Comparison of ENCODE assay signal across 15 cellular contexts in the genomic region with DNA sequence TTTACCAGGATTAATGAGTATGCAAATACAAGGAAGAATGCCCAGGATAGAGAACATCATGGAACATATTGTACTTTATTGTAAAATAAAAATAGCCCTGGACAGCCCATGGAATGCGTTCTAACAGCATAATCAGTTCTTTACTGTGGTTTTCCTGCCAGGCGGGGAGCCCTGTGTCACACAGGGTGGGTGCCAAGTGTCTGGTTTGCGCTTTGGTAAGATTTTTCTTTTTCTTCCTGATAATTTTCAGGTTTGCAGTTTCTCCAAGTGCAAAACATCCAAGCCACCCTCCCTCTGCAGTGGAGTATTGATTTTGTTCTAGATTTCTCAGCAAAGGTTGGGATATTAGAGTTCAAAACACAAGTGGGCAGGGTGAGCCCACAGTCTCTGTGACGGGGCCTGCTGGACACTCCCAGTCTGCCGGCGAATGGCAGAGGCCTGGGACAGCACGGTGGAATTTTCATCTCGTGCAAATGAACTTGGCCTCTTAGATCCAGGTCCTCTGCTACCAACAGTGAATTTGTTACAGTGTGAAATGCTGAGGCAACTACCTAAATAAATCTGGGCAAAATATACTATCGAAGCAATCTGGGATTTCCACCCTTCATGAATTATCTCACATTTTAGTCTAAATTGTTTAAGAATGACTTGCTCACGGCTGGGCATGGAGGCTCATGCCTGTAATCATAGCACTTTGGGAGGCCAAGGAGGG. TPM values are rescaled to one million over a fixed set of nuclear protein-coding genes. Genes with fewer than 3 reads are reported as not detected.
A peak's percentile ranks its signal among the peaks of the same experiment; 100 is the strongest.
DNase-seq lines count a peak whose midpoint lies in the region; ATAC-seq and TF ChIP-seq lines count a peak whose summit lies in the region.
"Had no signal": no experiment of that assay in that cellular context is flagged by ENCODE, and none has a peak within 500 bp of the region (broad histone marks: within the 10 kb centered on the region; RNA-seq: fewer than 3 reads in every experiment).

No MANE protein-coding gene starts in this region.

- TF ChIP-seq CTCF in body of pancreas (IDR thresholded peaks at IDR 0.05) = no peak
- TF ChIP-seq CTCF in gastroesophageal sphincter (IDR thresholded peaks at IDR 0.05) = no peak

- in situ Hi-C loops in GM23248 (cut with MboI) = no loop called here

- DNase-seq in GM23248 (peak; percentile 88), body of pancreas (peak; percentile 22 to 49 (median 35)), right cardiac atrium (peak; percentile 23 to 59 (median 58)), germinal center (ENCODE audit: low spot score) (no peak), D341Med (ENCODE audit: low spot score) (no peak)
- no peak for DNase-seq in activated naive CD4-positive, alpha-beta T cell treated with anti-CD3 and anti-CD28 coated beads, Interleukin-2, amount 50 U/mL, for 16 hours
- DNase-seq: activated CD8-positive, alpha-beta memory T cell treated with anti-CD3 and anti-CD28 coated beads for 24 hours; activated naive CD4-positive, alpha-beta T cell treated with anti-CD3 and anti-CD28 coated beads, Interleukin-2, amount 10 ng/mL, durations not matched to agents 7 days and 5 days; CD8-positive, alpha-beta T cell; glutamatergic neuron; NCI-H446; PC-3; T1000 had no signal

- no peaks in the 10 kb centered on the region for H3K27me3 ChIP-seq in GM23248 (replicated peaks; ENCODE audit: insufficient read depth)
- H3K27me3 ChIP-seq in body of pancreas = no peaks in the 10 kb centered on the region
- H3K27me3 ChIP-seq in right cardiac atrium (ENCODE audit: control insufficient read depth, insufficient read depth) = no peaks in the 10 kb centered on the region
- H3K27me3 ChIP-seq in gastroesophageal sphincter = no peaks in the 10 kb centered on the region

- H3K4me3 ChIP-seq in GM23248 (peak overlapping the region; percentile 9; the same call in 1 of the 2 replicates), body of pancreas (no peak overlapping the region), right cardiac atrium (ENCODE audit: low read length) (no peak overlapping the region), skin epidermis (no peak overlapping the region), gastroesophageal sphincter (no peak overlapping the region)

- no peak for TF ChIP-seq POLR2A in body of pancreas (IDR thresholded peaks at IDR 0.05)
- no peak for TF ChIP-seq POLR2A in gastroesophageal sphincter (IDR thresholded peaks at IDR 0.05)

- no peaks in the 10 kb centered on the region for H3K9me2 ChIP-seq in GM23248 (ENCODE audit: insufficient read depth)

- peak overlapping the region; percentile 67 for H3K9ac ChIP-seq in GM23248

- 3 to 9% methylated on average over 10 of the region's 10 CpGs for WGBS in GM23248 (ENCODE audit: low coverage in 1 of 2, low lambda C conversion rate in 2 of 2, missing lambda C conversion rate in 2 of 2), 2 experiments
- WGBS in body of pancreas, 2 donors = 41 to 47% methylated on average over 10 of the region's 10 CpGs
- WGBS in right cardiac atrium = 53% methylated on average over 10 of the region's 10 CpGs
- 45 to 88% methylated on average over 6 to 8 of the region's 10 CpGs for WGBS in gastroesophageal sphincter (ENCODE audit: low coverage in 1 of 2), 2 donors

- no peaks in the 10 kb centered on the region for H3K79me2 ChIP-seq in GM23248 (ENCODE audit: insufficient read depth)

- ATAC-seq in body of pancreas (peak; percentile 81), right cardiac atrium (peak; percentile 87 to 89), gastroesophageal sphincter (no peak)
- ATAC-seq: CD8-positive, alpha-beta T cell; PC-3 had no signal

- peaks cover 47% of the 10 kb centered on the region for H3F3A ChIP-seq in GM23248 (ENCODE audit: insufficient read depth)

- H4K20me1 ChIP-seq in GM23248 (ENCODE audit: insufficient read depth) = no peaks in the 10 kb centered on the region

- no peak for TF ChIP-seq EP300 in gastroesophageal sphincter (IDR thresholded peaks at IDR 0.05)

- H3K4me1 ChIP-seq in GM23248 (ENCODE audit: insufficient read depth) = peaks cover 40% of the 10 kb centered on the region
- peaks cover 25% of the 10 kb centered on the region for H3K4me1 ChIP-seq in body of pancreas
- no peaks in the 10 kb centered on the region for H3K4me1 ChIP-seq in right cardiac atrium (ENCODE audit: control insufficient read depth, insufficient read depth, low read length)
- no peaks in the 10 kb centered on the region for H3K4me1 ChIP-seq in gastroesophageal sphincter

- intact Hi-C loops in body of pancreas (cut with DNase I) (no loop called here), right cardiac atrium (cut with DNase I) (loop anchor here in 1 of 4 donors (10.0 kb wide), 1 partner anchor 54 kb away; no protein-coding TSS in a partner anchor)

- no peaks in the 10 kb centered on the region for H3K36me3 ChIP-seq in GM23248 (ENCODE audit: low read depth)
- no peaks in the 10 kb centered on the region for H3K36me3 ChIP-seq in body of pancreas (replicated peaks in 1 of 2; ENCODE audit: insufficient read depth in 1 of 2, low read depth in 2 of 2)
- no peaks in the 10 kb centered on the region for H3K36me3 ChIP-seq in gastroesophageal sphincter

- H2AFZ ChIP-seq in GM23248 = peak overlapping the region; percentile 45

- H3K4me2 ChIP-seq in GM23248 (ENCODE audit: unreplicated experiment) = peak overlapping the region; percentile 61

- no peaks in the 10 kb centered on the region for H3K9me3 ChIP-seq in GM23248 (ENCODE audit: low read depth)
- no peaks in the 10 kb centered on the region for H3K9me3 ChIP-seq in body of pancreas
- H3K9me3 ChIP-seq in right cardiac atrium (ENCODE audit: control insufficient read depth, low read length) = no peaks in the 10 kb centered on the region
- H3K9me3 ChIP-seq in gastroesophageal sphincter = no peaks in the 10 kb centered on the region

- H3K27ac ChIP-seq in GM23248 = peak overlapping the region; percentile 94
- peak overlapping the region; percentile 55 to 71 (median 64) for H3K27ac ChIP-seq in body of pancreas
- H3K27ac ChIP-seq in right cardiac atrium (ENCODE audit: low read length) = peak overlapping the region; percentile 76
- peak overlapping the region in 12 of 21 experiments; percentile 17 to 79 (median 55) for H3K27ac ChIP-seq in skin epidermis
- H3K27ac ChIP-seq in gastroesophageal sphincter = no peak overlapping the region

RNA-seq across cellular contexts. Expression of gene KCNJ15, which starts 15.6 kb away (rescaled TPM):
- 1.2 and 2.1 TPM in 2 replicates for total RNA-seq in GM23248 (2014; rRNA removed; shearing (Covaris generic))
- polyA plus RNA-seq in GM23248 (2016; fragmentation: Nextera tagmentation; extraction: Ambion mirVana) = 2.1 and 2.3 TPM in 2 replicates
- total RNA-seq in body of pancreas = 10 to 100 TPM; 23.1 to 27.5 TPM
- total RNA-seq in right cardiac atrium = under 1 TPM; 0.31 to 0.97 (median 0.62) TPM
- polyA plus RNA-seq in right cardiac atrium = 0.18 TPM
- 1 to 10 TPM in 1 of 4 donors, under 1 TPM in 2, not detected in 1; 0.31 to 1.1 (median 0.81) TPM for total RNA-seq in gastroesophageal sphincter
- total RNA-seq: CD8-positive, alpha-beta T cell had no signal

Comparison
In these comparisons a context has a peak if more than half of its experiments do, and no peak if none do; other contexts are left out.
1. DNase-seq: peak in GM23248 (single experiment), body of pancreas (4 of 4) and right cardiac atrium (3 of 3); none in activated naive CD4-positive, alpha-beta T cell treated with anti-CD3 and anti-CD28 coated beads, Interleukin-2, amount 50 U/mL, for 16 hours (single experiment), germinal center (single experiment) and D341Med (single experiment).
2. H3K27ac ChIP-seq: peak in GM23248 (single experiment), body of pancreas (4 of 4), right cardiac atrium (single experiment) and skin epidermis (12 of 21); none in gastroesophageal sphincter (0 of 4).